ENCODE assay signal across 16 cellular contexts in genomic region chr11:2084721-2085120, GRCh38. TPM values are rescaled to one million over a fixed set of nuclear protein-coding genes. Genes with fewer than 3 reads are reported as not detected.
DNase-seq lines count a peak whose midpoint lies in the region; ATAC-seq, FAIRE-seq and TF ChIP-seq lines count a peak whose summit lies in the region.
"Had no signal": no experiment of that assay in that cellular context is flagged by ENCODE, and none has a peak within 500 bp of the region (broad histone marks: within the 10 kb centered on the region; RNA-seq: fewer than 3 reads in every experiment).

No MANE protein-coding gene starts in this region.

- H2AFZ ChIP-seq in H1 (ENCODE audit: low read length) (no peak overlapping the region), neuronal stem cell (ENCODE audit: low read length) (no peak overlapping the region)

- 96% methylated on average over 13 of the region's 13 CpGs for WGBS in right cardiac atrium
- 96 to 97% methylated on average over 13 of the region's 13 CpGs for WGBS in heart right ventricle, 2 donors
- WGBS in H1 (ENCODE audit: extremely low coverage in 1 of 2, insufficient coverage in 1 of 2, insufficient read length in 1 of 2, insufficient replicate concordance in 2 of 2, low coverage in 1 of 2, low lambda C conversion rate in 2 of 2, missing lambda C conversion rate in 1 of 2), 2 experiments, result 96% methylated on average over 13 of the region's 13 CpGs; no CpG with 5 or more reads in 1 of the 2 experiments
- no CpG with 5 or more reads among the region's 13 CpGs for WGBS in neuronal stem cell (ENCODE audit: extremely low coverage in 2 of 2, insufficient read length in 2 of 2, insufficient replicate concordance in 1 of 2), 2 donors

- H4K5ac ChIP-seq in H1 (ENCODE audit: insufficient read length, low read depth, low read length), result no peak overlapping the region

- DNase-seq in right cardiac atrium (no peak), heart right ventricle (no peak), H1 (ENCODE audit: low read depth in 1 of 2, low spot score in 2 of 2) (no peak), neuronal stem cell (ENCODE audit: low spot score) (no peak), T-helper 9 cell (no peak)
- DNase-seq in stimulated activated CD4-positive, alpha-beta T cell treated with anti-CD3 and anti-CD28 coated beads, Interleukin-12 subunit alpha, Interleukin-12 subunit beta, amount 100 ng/mL, for 4 hours, result no peak
- DNase-seq: C1 segment of cervical spinal cord, DMS 273 treated with DMSO at 0.1 percent for 48 hours, NCI-H1436, NCI-H2029 treated with DMSO at 0.1 percent for 48 hours, NCI-H2171 treated with DMSO at 0.1 percent for 48 hours had no signal

- H3K79me1 ChIP-seq in H1 (ENCODE audit: low read depth, low read length), result no peaks in the 10 kb centered on the region
- H3K79me1 ChIP-seq in neuronal stem cell (ENCODE audit: low read depth, low read length), result no peaks in the 10 kb centered on the region

- intact Hi-C loops in right cardiac atrium (cut with DNase I) (no loop called here), heart right ventricle (cut with DNase I) (no loop called here)

- H3K9ac ChIP-seq in H1 (replicated peaks in 1 of 4; ENCODE audit: extremely low read depth in 1 of 4, low read depth in 3 of 4, low read length in 3 of 4) (no peak overlapping the region), neuronal stem cell (ENCODE audit: low read depth, low read length, poor library complexity) (peak overlapping the region; percentile 50)
- H3K9ac ChIP-seq: KMS-11 had no signal

- no peak overlapping the region for H3K4ac ChIP-seq in H1 (replicated peaks; ENCODE audit: insufficient read length, low read depth, low read length)
- no peak overlapping the region for H3K4ac ChIP-seq in neuronal stem cell (ENCODE audit: low read length)

- peak overlapping the region; percentile 19 for H3K56ac ChIP-seq in H1 (replicated peaks; ENCODE audit: insufficient read length, low read depth, low read length)

- no peaks in the 10 kb centered on the region for H3K27me3 ChIP-seq in right cardiac atrium (ENCODE audit: control insufficient read depth, insufficient read depth)
- H3K27me3 ChIP-seq in heart right ventricle, result no peaks in the 10 kb centered on the region
- H3K27me3 ChIP-seq in H1 (replicated peaks in 1 of 4; ENCODE audit: control insufficient read depth in 3 of 4, extremely low read depth in 1 of 4, insufficient read depth in 3 of 4, low read length in 3 of 4), result no peaks in the 10 kb centered on the region
- no peaks in the 10 kb centered on the region for H3K27me3 ChIP-seq in neuronal stem cell (ENCODE audit: control insufficient read depth in 3 of 3, insufficient read depth in 3 of 3, low read depth in 1 of 3, low read length in 3 of 3)

- peaks cover 2% of the 10 kb centered on the region; the same call in 1 of the 2 replicates for H3K23me2 ChIP-seq in H1 (ENCODE audit: low read depth, low read length)

- no peak overlapping the region for H3K14ac ChIP-seq in H1 (ENCODE audit: insufficient read length)
- H3K14ac ChIP-seq in neuronal stem cell (ENCODE audit: low read length), result peak overlapping the region; percentile 99

- no peaks in the 10 kb centered on the region for H3K4me1 ChIP-seq in right cardiac atrium (ENCODE audit: control insufficient read depth, insufficient read depth, low read length)
- H3K4me1 ChIP-seq in heart right ventricle, result no peaks in the 10 kb centered on the region
- no peaks in the 10 kb centered on the region for H3K4me1 ChIP-seq in H1 (replicated peaks in 1 of 4; ENCODE audit: control insufficient read depth in 3 of 4, insufficient read depth in 4 of 4, low read length in 3 of 4)
- peaks cover 0 to 2% of the 10 kb centered on the region in 2 donors for H3K4me1 ChIP-seq in neuronal stem cell (ENCODE audit: control insufficient read depth in 2 of 2, insufficient read depth in 1 of 2, low read depth in 1 of 2, low read length in 2 of 2)

- CTCF ChIA-PET in H1 (lab: Charles Lee; ENCODE audit: partially characterized antibody), result no interaction called here

- H3K27ac ChIP-seq in right cardiac atrium (ENCODE audit: low read length), result no peak overlapping the region
- no peak overlapping the region for H3K27ac ChIP-seq in heart right ventricle
- no peak overlapping the region for H3K27ac ChIP-seq in H1 (ENCODE audit: low read depth, low read length)
- no peak overlapping the region for H3K27ac ChIP-seq in neuronal stem cell (replicated peaks; ENCODE audit: low read length)
- H3K27ac ChIP-seq: KMS-11 had no signal

- H2BK12ac ChIP-seq in H1 (ENCODE audit: low read depth, low read length), result peak overlapping the region; percentile 71; the same call in 1 of the 2 replicates
- no peak overlapping the region for H2BK12ac ChIP-seq in neuronal stem cell (ENCODE audit: low read length)

- POLR2A ChIA-PET in H1 (lab: Charles Lee; ENCODE audit: partially characterized antibody), result no interaction called here

- H3K36me3 ChIP-seq in heart right ventricle, result no peaks in the 10 kb centered on the region
- no peaks in the 10 kb centered on the region for H3K36me3 ChIP-seq in H1 (ENCODE audit: control insufficient read depth in 2 of 4, insufficient read depth in 4 of 4, low read length in 3 of 4)
- no peaks in the 10 kb centered on the region for H3K36me3 ChIP-seq in neuronal stem cell (replicated peaks in 1 of 2; ENCODE audit: control insufficient read depth in 2 of 2, insufficient read depth in 2 of 2, low read length in 2 of 2)

- H2AK5ac ChIP-seq in H1 (ENCODE audit: low read depth, low read length), result peak overlapping the region; percentile 97
- H2AK5ac ChIP-seq in neuronal stem cell (ENCODE audit: low read depth, low read length), result no peak overlapping the region

- H2BK120ac ChIP-seq in H1 (replicated peaks; ENCODE audit: low read depth, low read length) (no peak overlapping the region), neuronal stem cell (ENCODE audit: low read depth, low read length) (no peak overlapping the region)

- ATAC-seq in right cardiac atrium (peak; percentile 16 to 17), heart right ventricle (no peak), HG02623 (IDR thresholded peaks at IDR 0.05; ENCODE audit: unreplicated experiment) (no peak)
- ATAC-seq: HepG2, Right ventricle myocardium inferior had no signal

- H4K91ac ChIP-seq in H1 (replicated peaks; ENCODE audit: insufficient read length, low read length) (no peak overlapping the region), neuronal stem cell (ENCODE audit: low read depth, low read length, poor library complexity) (no peak overlapping the region)

- H3K23ac ChIP-seq in H1 (ENCODE audit: insufficient read length) (no peak overlapping the region), neuronal stem cell (ENCODE audit: low read depth, low read length, poor library complexity) (peak overlapping the region; percentile 91)

- no peaks in the 10 kb centered on the region for H3K79me2 ChIP-seq in H1 (ENCODE audit: control insufficient read depth in 1 of 2, insufficient read depth in 2 of 2, low read length in 2 of 2)

- FAIRE-seq in H1 (lab: Jason Lieb, UNC), result no peak
- FAIRE-seq: H54, HepG2 had no signal

- TF ChIP-seq CTCF in heart right ventricle (IDR thresholded peaks at IDR 0.05), result no peak
- no peak for TF ChIP-seq CTCF in H1 (IDR thresholded peaks at IDR 0.05; ENCODE audit: control extremely low read depth in 1 of 3, insufficient read depth in 1 of 3, low read depth in 1 of 3, low read length in 3 of 3)

- H2BK5ac ChIP-seq in H1 (ENCODE audit: low read depth, low read length) (no peak overlapping the region), neuronal stem cell (ENCODE audit: low read length) (no peak overlapping the region)

- H4K20me1 ChIP-seq in H1 (replicated peaks in 1 of 2; ENCODE audit: control insufficient read depth in 1 of 2, insufficient read depth in 2 of 2, low read length in 2 of 2), result peaks cover 0 to 2% of the 10 kb centered on the region in 2 experiments

- H3K18ac ChIP-seq in H1 (ENCODE audit: extremely low read depth, low read length), result no peak overlapping the region
- H3K18ac ChIP-seq in neuronal stem cell (ENCODE audit: low read length), result no peak overlapping the region

- H3K4me2 ChIP-seq in H1 (ENCODE audit: insufficient read depth in 1 of 2, low read depth in 2 of 2, low read length in 2 of 2), result no peak overlapping the region
- H3K4me2 ChIP-seq in neuronal stem cell (ENCODE audit: insufficient read depth, low read length, poor library complexity, severe bottlenecking), result no peak overlapping the region
- H3K4me2 ChIP-seq: KMS-11 had no signal

- no peak for TF ChIP-seq POLR2A in H1 (IDR thresholded peaks at IDR 0.05; ENCODE audit: control extremely low read depth in 1 of 2, low read depth in 2 of 2, low read length in 2 of 2)

- TF ChIP-seq RAD21 in H1 (IDR thresholded peaks at IDR 0.05 in 1 of 2, conservative IDR thresholded peaks at IDR 0.05 in 1 of 2; ENCODE audit: low read depth in 2 of 2, low read length in 2 of 2), result no peak

- TF ChIP-seq EP300 in H1 (IDR thresholded peaks at IDR 0.05; ENCODE audit: borderline replicate concordance in 1 of 2, low read depth in 2 of 2, low read length in 2 of 2), result no peak

- no peak overlapping the region for H2BK20ac ChIP-seq in H1 (ENCODE audit: low read length)

- H3K9me3 ChIP-seq in right cardiac atrium (ENCODE audit: control insufficient read depth, low read length) (no peaks in the 10 kb centered on the region), heart right ventricle (peaks cover 0 to 16% (median 8%) of the 10 kb centered on the region in 11 donors), H1 (ENCODE audit: insufficient read depth in 2 of 2, low read depth in 1 of 2, low read length in 1 of 2) (peaks cover 0 to 7% of the 10 kb centered on the region in 2 experiments; a peak in 1 of 4 replicates), neuronal stem cell (replicated peaks in 1 of 2; ENCODE audit: control insufficient read depth in 2 of 2, insufficient read depth in 1 of 2, low read depth in 1 of 2, low read length in 2 of 2) (peaks cover 0 to 11% of the 10 kb centered on the region in 2 donors)

- H3K4me3 ChIP-seq in right cardiac atrium (ENCODE audit: low read length) (no peak overlapping the region), heart right ventricle (no peak overlapping the region), H1 (ENCODE audit: extremely low read depth in 1 of 4, insufficient read depth in 2 of 4, low read depth in 3 of 4, low read length in 4 of 4) (no peak overlapping the region), neuronal stem cell (ENCODE audit: low read length in 2 of 2) (no peak overlapping the region)

- H2BK15ac ChIP-seq in H1 (ENCODE audit: low read length) (no peak overlapping the region), neuronal stem cell (ENCODE audit: low read length) (no peak overlapping the region)

- H4K8ac ChIP-seq in H1 (ENCODE audit: extremely low read depth, insufficient read depth, low read length) (no peak overlapping the region), neuronal stem cell (ENCODE audit: low read depth, low read length) (peak overlapping the region; percentile 30)

RNA-seq across cellular contexts. Expression of gene IGF2, which starts 54.5 kb away (rescaled TPM):
- total RNA-seq in right cardiac atrium (10 to 100 TPM; 34.6 to 94.1 (median 47.0) TPM), heart right ventricle (100 to 1,000 TPM in 3 of 10 donors, 10 to 100 TPM in 7; 68.8 to 195 (median 81.6) TPM)
- polyA plus RNA-seq in right cardiac atrium (66.3 TPM), heart right ventricle (10 to 100 TPM; 36.0 to 85.9 TPM), H1 (2011; rRNA removed) (0.74 and 2.0 TPM in 2 replicates)
- total RNA-seq in H1 (2021; fragmentation: NEBNext Ultra II Directional; extraction: Animal tissue kit (Norgen Biotek cat#: 25700)), result 1.3 and 1.5 TPM in 2 replicates
- 1.1 TPM for polyA plus RNA-seq in H1 (2011; cell fraction: cytosol; rRNA removed)
- 0.37 TPM for polyA plus RNA-seq in H1 (2011; cell fraction: nucleus; rRNA removed)
- 1.6 to 3.2 TPM (median 2.7 TPM) in 4 replicates for polyA plus RNA-seq in H1 (2012, experiment 1 of 2)
- polyA plus RNA-seq in H1 (2012, experiment 2 of 2), result 1.00 TPM
- polyA plus RNA-seq in H1 (2013, experiment 1 of 2), result 2.0 TPM
- polyA plus RNA-seq in H1 (2013, experiment 2 of 2), result 2.6 TPM
- polyA minus RNA-seq in H1 (2011; rRNA and poly(A)+ RNA removed), result 0.20 and 0.57 TPM in 2 replicates
- 0.88 TPM for polyA minus RNA-seq in H1 (2011; cell fraction: cytosol; rRNA and poly(A)+ RNA removed)
- polyA minus RNA-seq in H1 (2011; cell fraction: nucleus; rRNA and poly(A)+ RNA removed), result 0.70 TPM
- polyA plus RNA-seq in neuronal stem cell (2013, experiment 1 of 2), result 11.8 TPM
- 11.0 TPM for polyA plus RNA-seq in neuronal stem cell (2013, experiment 2 of 2)

Comparison
In these comparisons a context has a peak if more than half of its experiments do, and no peak if none do; other contexts are left out.
1. ATAC-seq: peak in right cardiac atrium (2 of 2); none in heart right ventricle (0 of 8) and HG02623 (single experiment).
2. RNA of gene IGF2, which starts 54.5 kb away (total RNA-seq): 68.8 to 195 TPM in heart right ventricle and 34.6 to 94.1 TPM in right cardiac atrium; 1.3 to 1.5 TPM in H1; every median in the first group is over 10 times any median in the second.